1 cellular context compared by ENCODE assay signal in the genomic region with DNA sequence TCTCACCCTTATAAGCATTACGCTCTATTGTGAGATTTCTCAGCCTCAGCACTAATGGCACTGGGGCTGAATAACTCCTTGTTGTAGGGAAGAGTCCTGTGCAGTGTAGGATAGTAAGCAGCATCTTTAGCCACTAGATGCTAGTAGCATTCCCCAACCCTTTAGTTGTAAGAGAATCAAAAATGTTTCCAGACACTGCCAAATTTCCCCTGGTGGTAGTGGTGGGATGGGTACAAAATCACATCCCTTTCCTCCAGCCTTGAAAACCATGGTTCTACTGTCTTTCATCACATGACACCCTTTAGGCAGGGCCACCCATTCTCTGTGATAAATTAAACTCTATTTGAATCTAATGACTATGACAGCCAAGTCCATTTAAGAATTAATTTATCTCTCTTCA.
TF ChIP-seq lines count a peak whose summit lies in the region.

No MANE protein-coding gene starts in this region.

TF ChIP-seq in GM23338, 12 proteins besides CTCF, POLR2A, EP300 and RAD21 (continued from another document):
- TF ChIP-seq, protein P1, sequence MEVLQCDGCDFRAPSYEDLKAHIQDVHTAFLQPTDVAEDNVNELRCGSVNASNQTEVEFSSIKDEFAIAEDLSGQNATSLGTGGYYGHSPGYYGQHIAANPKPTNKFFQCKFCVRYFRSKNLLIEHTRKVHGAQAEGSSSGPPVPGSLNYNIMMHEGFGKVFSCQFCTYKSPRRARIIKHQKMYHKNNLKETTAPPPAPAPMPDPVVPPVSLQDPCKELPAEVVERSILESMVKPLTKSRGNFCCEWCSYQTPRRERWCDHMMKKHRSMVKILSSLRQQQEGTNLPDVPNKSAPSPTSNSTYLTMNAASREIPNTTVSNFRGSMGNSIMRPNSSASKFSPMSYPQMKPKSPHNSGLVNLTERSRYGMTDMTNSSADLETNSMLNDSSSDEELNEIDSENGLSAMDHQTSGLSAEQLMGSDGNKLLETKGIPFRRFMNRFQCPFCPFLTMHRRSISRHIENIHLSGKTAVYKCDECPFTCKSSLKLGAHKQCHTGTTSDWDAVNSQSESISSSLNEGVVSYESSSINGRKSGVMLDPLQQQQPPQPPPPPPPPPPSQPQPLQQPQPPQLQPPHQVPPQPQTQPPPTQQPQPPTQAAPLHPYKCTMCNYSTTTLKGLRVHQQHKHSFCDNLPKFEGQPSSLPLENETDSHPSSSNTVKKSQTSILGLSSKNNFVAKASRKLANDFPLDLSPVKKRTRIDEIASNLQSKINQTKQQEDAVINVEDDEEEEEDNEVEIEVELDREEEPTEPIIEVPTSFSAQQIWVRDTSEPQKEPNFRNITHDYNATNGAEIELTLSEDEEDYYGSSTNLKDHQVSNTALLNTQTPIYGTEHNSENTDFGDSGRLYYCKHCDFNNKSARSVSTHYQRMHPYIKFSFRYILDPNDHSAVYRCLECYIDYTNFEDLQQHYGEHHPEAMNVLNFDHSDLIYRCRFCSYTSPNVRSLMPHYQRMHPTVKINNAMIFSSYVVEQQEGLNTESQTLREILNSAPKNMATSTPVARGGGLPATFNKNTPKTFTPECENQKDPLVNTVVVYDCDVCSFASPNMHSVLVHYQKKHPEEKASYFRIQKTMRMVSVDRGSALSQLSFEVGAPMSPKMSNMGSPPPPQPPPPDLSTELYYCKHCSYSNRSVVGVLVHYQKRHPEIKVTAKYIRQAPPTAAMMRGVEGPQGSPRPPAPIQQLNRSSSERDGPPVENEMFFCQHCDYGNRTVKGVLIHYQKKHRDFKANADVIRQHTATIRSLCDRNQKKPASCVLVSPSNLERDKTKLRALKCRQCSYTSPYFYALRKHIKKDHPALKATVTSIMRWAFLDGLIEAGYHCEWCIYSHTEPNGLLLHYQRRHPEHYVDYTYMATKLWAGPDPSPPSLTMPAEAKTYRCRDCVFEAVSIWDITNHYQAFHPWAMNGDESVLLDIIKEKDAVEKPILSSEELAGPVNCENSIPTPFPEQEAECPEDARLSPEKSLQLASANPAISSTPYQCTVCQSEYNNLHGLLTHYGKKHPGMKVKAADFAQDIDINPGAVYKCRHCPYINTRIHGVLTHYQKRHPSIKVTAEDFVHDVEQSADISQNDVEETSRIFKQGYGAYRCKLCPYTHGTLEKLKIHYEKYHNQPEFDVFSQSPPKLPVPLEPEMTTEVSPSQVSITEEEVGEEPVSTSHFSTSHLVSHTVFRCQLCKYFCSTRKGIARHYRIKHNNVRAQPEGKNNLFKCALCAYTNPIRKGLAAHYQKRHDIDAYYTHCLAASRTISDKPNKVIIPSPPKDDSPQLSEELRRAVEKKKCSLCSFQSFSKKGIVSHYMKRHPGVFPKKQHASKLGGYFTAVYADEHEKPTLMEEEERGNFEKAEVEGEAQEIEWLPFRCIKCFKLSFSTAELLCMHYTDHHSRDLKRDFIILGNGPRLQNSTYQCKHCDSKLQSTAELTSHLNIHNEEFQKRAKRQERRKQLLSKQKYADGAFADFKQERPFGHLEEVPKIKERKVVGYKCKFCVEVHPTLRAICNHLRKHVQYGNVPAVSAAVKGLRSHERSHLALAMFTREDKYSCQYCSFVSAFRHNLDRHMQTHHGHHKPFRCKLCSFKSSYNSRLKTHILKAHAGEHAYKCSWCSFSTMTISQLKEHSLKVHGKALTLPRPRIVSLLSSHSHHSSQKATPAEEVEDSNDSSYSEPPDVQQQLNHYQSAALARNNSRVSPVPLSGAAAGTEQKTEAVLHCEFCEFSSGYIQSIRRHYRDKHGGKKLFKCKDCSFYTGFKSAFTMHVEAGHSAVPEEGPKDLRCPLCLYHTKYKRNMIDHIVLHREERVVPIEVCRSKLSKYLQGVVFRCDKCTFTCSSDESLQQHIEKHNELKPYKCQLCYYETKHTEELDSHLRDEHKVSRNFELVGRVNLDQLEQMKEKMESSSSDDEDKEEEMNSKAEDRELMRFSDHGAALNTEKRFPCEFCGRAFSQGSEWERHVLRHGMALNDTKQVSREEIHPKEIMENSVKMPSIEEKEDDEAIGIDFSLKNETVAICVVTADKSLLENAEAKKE (CRISPR knock-in tag; IDR thresholded peaks at IDR 0.05) = no peak
- TF ChIP-seq JUNB (IDR thresholded peaks at IDR 0.05; ENCODE audit: unreplicated experiment) = no peak
- TF ChIP-seq EZH2phosphoT487 (IDR thresholded peaks at IDR 0.05; ENCODE audit: unreplicated experiment) = no peak
- no peak for TF ChIP-seq POLR2AphosphoS5 (IDR thresholded peaks at IDR 0.05; ENCODE audit: low read depth)
- TF ChIP-seq ZNF114 (CRISPR knock-in tag; IDR thresholded peaks at IDR 0.05) = no peak
- TF ChIP-seq STAT1 (IDR thresholded peaks at IDR 0.05; ENCODE audit: unreplicated experiment) = no peak
